30 cellular contexts compared by ENCODE assay signal in genomic region chr9:87874320-87874655, GRCh38. TPM values are rescaled to one million over a fixed set of nuclear protein-coding genes. Genes with fewer than 3 reads are reported as not detected.
A peak's percentile ranks its signal among the peaks of the same experiment; 100 is the strongest.
DNase-seq lines count a peak whose midpoint lies in the region; ATAC-seq, FAIRE-seq and TF ChIP-seq lines count a peak whose summit lies in the region.
"Had no signal": no experiment of that assay in that cellular context is flagged by ENCODE, and none has a peak within 500 bp of the region (broad histone marks: within the 10 kb centered on the region; RNA-seq: fewer than 3 reads in every experiment).

No MANE protein-coding gene starts in this region.

- no TSS peak for BruUV-seq in K562 (replicated peaks; lab: Mats Ljungman, UMichigan)

- H3K4me2 ChIP-seq in K562 (ENCODE audit: insufficient read depth, low read length) = no peak overlapping the region

- H3K4me3 ChIP-seq in K562 = no peak overlapping the region
- H3K4me3 ChIP-seq in muscle layer of colon (ENCODE audit: low read depth in 1 of 2, low read length in 2 of 2) = no peak overlapping the region
- no peak overlapping the region for H3K4me3 ChIP-seq in BE2C (ENCODE audit: low read depth, low read length)
- H3K4me3 ChIP-seq: skin epidermis, suprapubic skin, uterus had no signal

- POLR2A ChIA-PET in K562 (lab: Yijun Ruan, JAX) = no interaction called here

- no peaks in the 10 kb centered on the region for H3K36me3 Mint-ChIP-seq in activated CD8-positive, alpha-beta memory T cell treated with anti-CD3 and anti-CD28 coated beads, Interleukin-2, amount 10 ng/mL, durations not matched to agents 7 days and 5 days
- H3K36me3 Mint-ChIP-seq: stimulated activated naive B cell treated with anti-CD40 and anti-IgM and Interleukin-4, amounts not matched to agents 10 μg/mL and 1 μg/mL and 100 μg/mL, for 72 hours had no signal

- H3K4me1 ChIP-seq in K562 (replicated peaks in 1 of 2; ENCODE audit: control insufficient read depth in 2 of 2, insufficient read depth in 2 of 2, low read length in 2 of 2) = peaks cover 0 to 4% of the 10 kb centered on the region in 2 experiments; a peak in 3 of 5 replicates
- peaks cover 27% of the 10 kb centered on the region for H3K4me1 ChIP-seq in muscle layer of colon (ENCODE audit: insufficient read depth, low read length)
- H3K4me1 ChIP-seq in BE2C = peaks cover 7% of the 10 kb centered on the region
- H3K4me1 ChIP-seq: suprapubic skin, uterus had no signal

- H4K20me1 ChIP-seq in K562 (replicated peaks; ENCODE audit: control insufficient read depth, insufficient read depth, low read length) = no peaks in the 10 kb centered on the region

- H3K4me1 Mint-ChIP-seq in activated CD8-positive, alpha-beta memory T cell treated with anti-CD3 and anti-CD28 coated beads, Interleukin-2, amount 10 ng/mL, durations not matched to agents 7 days and 5 days = no peaks in the 10 kb centered on the region
- H3K4me1 Mint-ChIP-seq: activated CD4-positive, alpha-beta memory T cell treated with anti-CD3 and anti-CD28 coated beads, Interleukin-2, amount 10 ng/mL, durations not matched to agents 7 days and 5 days; stimulated activated naive B cell treated with anti-CD40 and anti-IgM and Interleukin-4, amounts not matched to agents 10 μg/mL and 1 μg/mL and 100 μg/mL, for 72 hours had no signal

- peaks cover 0 to 9% of the 10 kb centered on the region in 2 experiments; a peak in 3 of 5 replicates for H3K27me3 ChIP-seq in K562 (ENCODE audit: control insufficient read depth in 2 of 2, insufficient read depth in 2 of 2, low read length in 2 of 2)
- H3K27me3 ChIP-seq in muscle layer of colon (ENCODE audit: control insufficient read depth in 1 of 2, insufficient read depth in 2 of 2, low read length in 2 of 2) = no peaks in the 10 kb centered on the region
- no peaks in the 10 kb centered on the region for H3K27me3 ChIP-seq in BE2C
- H3K27me3 ChIP-seq: neutrophil, uterus had no signal

- H3K27ac ChIP-seq in K562 (ENCODE audit: extremely low read depth, low read depth, low read length) = no peak overlapping the region
- H3K27ac ChIP-seq in muscle layer of colon (ENCODE audit: low read depth, low read length) = peak overlapping the region; percentile 97
- H3K27ac ChIP-seq: neutrophil, skin epidermis, suprapubic skin, uterus had no signal

- H3K9me3 Mint-ChIP-seq in activated CD8-positive, alpha-beta memory T cell treated with anti-CD3 and anti-CD28 coated beads, Interleukin-2, amount 10 ng/mL, durations not matched to agents 7 days and 5 days (ENCODE audit: low read depth) = peaks cover 7% of the 10 kb centered on the region

- H3K9ac ChIP-seq in K562 (ENCODE audit: insufficient read depth in 1 of 2, low read depth in 2 of 2, low read length in 2 of 2) (no peak overlapping the region), muscle layer of colon (ENCODE audit: low read length) (no peak overlapping the region)

- no peak for TF ChIP-seq RAD21 in K562 (CRISPR knock-in tag; conservative IDR thresholded peaks at IDR 0.05 in 1 of 2, IDR thresholded peaks at IDR 0.05 in 1 of 2)

- FAIRE-seq in K562 (lab: Jason Lieb, UNC) = no peak

- WGBS in K562 (ENCODE audit: insufficient coverage, low coverage, missing lambda C conversion rate) = 4% methylated on average over 8 of the region's 8 CpGs

- no peak for TF ChIP-seq EP300 in K562 (IDR thresholded peaks at IDR 0.05; ENCODE audit: low read length)

- ATAC-seq in activated CD8-positive, alpha-beta memory T cell treated with anti-CD3 and anti-CD28 coated beads, Interleukin-2, amount 10 ng/mL, durations not matched to agents 7 days and 5 days = no peak
- ATAC-seq in K562 (no peak), HG02885 (IDR thresholded peaks at IDR 0.05; ENCODE audit: poor library complexity, unreplicated experiment) (no peak), GM21515 (IDR thresholded peaks at IDR 0.05; ENCODE audit: unreplicated experiment) (no peak)
- ATAC-seq: left ventricle myocardium superior; stimulated activated naive B cell treated with anti-CD40 and anti-IgM and Interleukin-4, amounts not matched to agents 10 μg/mL and 1 μg/mL and 100 μg/mL, for 72 hours had no signal

- CTCF ChIA-PET in activated CD8-positive, alpha-beta memory T cell treated with anti-CD3 and anti-CD28 coated beads, Interleukin-2, amount 10 ng/mL, durations not matched to agents 7 days and 5 days (lab: Charles Lee) = no interaction called here
- CTCF ChIA-PET in K562 (lab: Yijun Ruan, JAX; ENCODE audit: low intra/inter-chr PET ratio) = no interaction called here

- H3K36me3 ChIP-seq in K562 (ENCODE audit: control insufficient read depth, insufficient read depth, low read length) (no peaks in the 10 kb centered on the region), muscle layer of colon (ENCODE audit: insufficient read depth, low read length) (no peaks in the 10 kb centered on the region), BE2C (no peaks in the 10 kb centered on the region)
- H3K36me3 ChIP-seq: neutrophil, suprapubic skin, uterus had no signal

- no peaks in the 10 kb centered on the region for H3K79me2 ChIP-seq in K562 (ENCODE audit: control insufficient read depth, insufficient read depth, low read length)

- H2AFZ ChIP-seq in K562 (ENCODE audit: low read depth, low read length) = no peak overlapping the region

- TF ChIP-seq POLR2A in K562 (conservative IDR thresholded peaks at IDR 0.05) = no peak

- no peaks in the 10 kb centered on the region for H3K27me3 Mint-ChIP-seq in activated CD8-positive, alpha-beta memory T cell treated with anti-CD3 and anti-CD28 coated beads, Interleukin-2, amount 10 ng/mL, durations not matched to agents 7 days and 5 days

- DNase-seq in activated CD8-positive, alpha-beta memory T cell treated with anti-CD3 and anti-CD28 coated beads for 24 hours = peak; percentile 5
- DNase-seq in activated CD8-positive, alpha-beta memory T cell treated with anti-CD3 and anti-CD28 coated beads, Interleukin-2, amount 10 ng/mL, durations not matched to agents 7 days and 5 days = no peak
- no peak for DNase-seq in K562 (ENCODE audit: extremely low read depth in 1 of 4, low spot score in 3 of 4)
- DNase-seq in ureter (ENCODE audit: low spot score) = peak; percentile 32
- no peak for DNase-seq in BE2C
- DNase-seq: activated CD4-positive, alpha-beta memory T cell treated with anti-CD3 and anti-CD28 coated beads, Interleukin-2, amount 10 ng/mL, durations not matched to agents 7 days and 5 days; activated T-cell treated with anti-CD3 and anti-CD28 coated beads, Interleukin-2, amount 50 U/mL, for 1 hour; DMS79 treated with DMSO at 0.1 percent for 48 hours; effector memory CD4-positive, alpha-beta T cell; foreskin melanocyte; GOT3; hypothalamus; Karpas-422; left ventricle myocardium superior; NCI-H1930; NCI-H2227 treated with DMSO at 0.1 percent for 48 hours; NCI-H748 treated with DMSO at 0.1 percent for 48 hours; stimulated activated CD4-positive, alpha-beta T cell treated with anti-CD3 and anti-CD28 coated beads, Interleukin-4, amount 100 ng/mL, for 1 hour; stimulated activated naive B cell treated with anti-CD40 and anti-IgM and Interleukin-4, amounts not matched to agents 10 μg/mL and 1 μg/mL and 100 μg/mL, for 72 hours; uterus had no signal

- in situ Hi-C loops in K562 (cut with MboI) = no loop called here

- H3K9me1 ChIP-seq in K562 (ENCODE audit: control insufficient read depth, insufficient read depth, low read length) = no peaks in the 10 kb centered on the region

- no peaks in the 10 kb centered on the region for H3K9me3 ChIP-seq in K562 (replicated peaks; ENCODE audit: control insufficient read depth, insufficient read depth, low read depth, low read length)
- no peaks in the 10 kb centered on the region for H3K9me3 ChIP-seq in muscle layer of colon (ENCODE audit: low read length)
- H3K9me3 ChIP-seq in BE2C = no peaks in the 10 kb centered on the region
- H3K9me3 ChIP-seq: neutrophil, suprapubic skin, uterus had no signal

- intact Hi-C loops in K562 (cut with micrococcal nuclease) = no loop called here

- no peak overlapping the region for H3K4me3 Mint-ChIP-seq in activated CD8-positive, alpha-beta memory T cell treated with anti-CD3 and anti-CD28 coated beads, Interleukin-2, amount 10 ng/mL, durations not matched to agents 7 days and 5 days
- H3K4me3 Mint-ChIP-seq: activated CD4-positive, alpha-beta memory T cell treated with anti-CD3 and anti-CD28 coated beads, Interleukin-2, amount 10 ng/mL, durations not matched to agents 7 days and 5 days; stimulated activated naive B cell treated with anti-CD40 and anti-IgM and Interleukin-4, amounts not matched to agents 10 μg/mL and 1 μg/mL and 100 μg/mL, for 72 hours had no signal

- H3K27ac Mint-ChIP-seq in activated CD8-positive, alpha-beta memory T cell treated with anti-CD3 and anti-CD28 coated beads, Interleukin-2, amount 10 ng/mL, durations not matched to agents 7 days and 5 days = no peak overlapping the region
- H3K27ac Mint-ChIP-seq: activated CD4-positive, alpha-beta memory T cell treated with anti-CD3 and anti-CD28 coated beads, Interleukin-2, amount 10 ng/mL, durations not matched to agents 7 days and 5 days; stimulated activated naive B cell treated with anti-CD40 and anti-IgM and Interleukin-4, amounts not matched to agents 10 μg/mL and 1 μg/mL and 100 μg/mL, for 72 hours had no signal

- TF ChIP-seq CTCF in K562 (IDR thresholded peaks at IDR 0.05 in 2 of 3, conservative IDR thresholded peaks at IDR 0.05 in 1 of 3; ENCODE audit: insufficient read depth in 2 of 3, low read depth in 1 of 3, low read length in 3 of 3) (no peak), BE2C (IDR thresholded peaks at IDR 0.05; ENCODE audit: low read depth, low read length) (no peak)

RNA-seq across cellular contexts. Expression of gene SPATA31E1, which starts 8.4 kb away (rescaled TPM):
- not detected for total RNA-seq in activated CD8-positive, alpha-beta memory T cell treated with anti-CD3 and anti-CD28 coated beads, Interleukin-2, amount 10 ng/mL, durations not matched to agents 7 days and 5 days
- not detected in 2 replicates for total RNA-seq in K562 (2011; cell fraction: chromatin; rRNA removed; ENCODE audit: low replicate concordance)
- not detected in 2 replicates for total RNA-seq in K562 (2011; cell fraction: nucleolus; rRNA removed)
- not detected in 2 replicates for total RNA-seq in K562 (2011; cell fraction: nucleoplasm; rRNA removed)
- not detected in 2 replicates for total RNA-seq in K562 (2014; rRNA removed)
- not detected in 2 replicates for total RNA-seq in K562 (2014; rRNA removed; fragmentation: Illumina TruSeq; extraction: Trizol)
- not detected in 2 replicates for total RNA-seq in K562 (2015; rRNA removed; fragmentation: Illumina TruSeq; extraction: Trizol)
- total RNA-seq in K562 (2021) = not detected in 2 replicates
- not detected in 2 replicates for polyA plus RNA-seq in K562 (2011; rRNA removed)
- polyA plus RNA-seq in K562 (2011; cell fraction: cytosol; rRNA removed) = not detected in 2 replicates
- not detected in 2 replicates for polyA plus RNA-seq in K562 (2011; cell fraction: nucleus; rRNA removed)
- 0.03 TPM in 1 of 2 replicates, not detected in the other for polyA plus RNA-seq in K562 (2012)
- not detected in 2 replicates for polyA plus RNA-seq in K562 (2014; fragmentation: Illumina TruSeq; extraction: Trizol)
- not detected for polyA plus RNA-seq in K562 (2014; fragmentation: Nextera tagmentation; extraction: Ambion mirVana)
- not detected in 2 replicates for polyA plus RNA-seq in K562 (2014; rRNA removed)
- not detected in 2 replicates for polyA minus RNA-seq in K562 (2011; rRNA and poly(A)+ RNA removed)
- polyA minus RNA-seq in K562 (2011; cell fraction: cytosol; rRNA and poly(A)+ RNA removed) = not detected in 2 replicates
- not detected in 2 replicates for polyA minus RNA-seq in K562 (2011; cell fraction: nucleus; rRNA and poly(A)+ RNA removed)
- total RNA-seq in ureter = not detected
- not detected for polyA plus RNA-seq in BE2C (2012; ENCODE audit: insufficient read depth, insufficient read length, low read depth)
- total RNA-seq: activated CD4-positive, alpha-beta memory T cell treated with anti-CD3 and anti-CD28 coated beads, Interleukin-2, amount 10 ng/mL, durations not matched to agents 7 days and 5 days; left ventricle myocardium superior; mononuclear cell; pulmonary artery endothelial cell; suprapubic skin; uterus had no signal
- polyA plus RNA-seq: BJ, esophagus had no signal

RNA-seq across cellular contexts. Expression of gene SPATA31C1, which starts 43.5 kb away (rescaled TPM):
- total RNA-seq in activated CD8-positive, alpha-beta memory T cell treated with anti-CD3 and anti-CD28 coated beads, Interleukin-2, amount 10 ng/mL, durations not matched to agents 7 days and 5 days = not detected
- 0.12 and 0.14 TPM in 2 replicates for total RNA-seq in K562 (2011; cell fraction: chromatin; rRNA removed; ENCODE audit: low replicate concordance)
- under 0.01 TPM in 1 of 2 replicates, not detected in the other for total RNA-seq in K562 (2011; cell fraction: nucleolus; rRNA removed)
- total RNA-seq in K562 (2011; cell fraction: nucleoplasm; rRNA removed) = 0.15 TPM in 1 of 2 replicates, not detected in the other
- total RNA-seq in K562 (2014; rRNA removed) (0.04 TPM in 1 of 2 replicates, not detected in the other), K562 (2014; rRNA removed; fragmentation: Illumina TruSeq; extraction: Trizol) (0.04 TPM in 1 of 2 replicates, not detected in the other), K562 (2015; rRNA removed; fragmentation: Illumina TruSeq; extraction: Trizol) (not detected in 2 replicates), K562 (2021) (0.07 TPM in 1 of 2 replicates, not detected in the other), ureter (not detected)
- polyA plus RNA-seq in K562 (2011; rRNA removed) (0.04 TPM in 1 of 2 replicates, not detected in the other), K562 (2014; fragmentation: Illumina TruSeq; extraction: Trizol) (0.07 and 0.08 TPM in 2 replicates), K562 (2014; fragmentation: Nextera tagmentation; extraction: Ambion mirVana) (under 1 TPM; 0.03 to 0.15 TPM), K562 (2014; rRNA removed) (0.13 TPM in 1 of 2 replicates, not detected in the other)
- not detected in 2 replicates for polyA plus RNA-seq in K562 (2011; cell fraction: cytosol; rRNA removed)
- 0.06 and 0.07 TPM in 2 replicates for polyA plus RNA-seq in K562 (2011; cell fraction: nucleus; rRNA removed)
- polyA plus RNA-seq in K562 (2012) = 0.13 and 0.14 TPM in 2 replicates
- not detected in 2 replicates for polyA minus RNA-seq in K562 (2011; rRNA and poly(A)+ RNA removed)
- polyA minus RNA-seq in K562 (2011; cell fraction: cytosol; rRNA and poly(A)+ RNA removed) = not detected in 2 replicates
- under 0.01 TPM in 1 of 2 replicates, not detected in the other for polyA minus RNA-seq in K562 (2011; cell fraction: nucleus; rRNA and poly(A)+ RNA removed)
- not detected for polyA plus RNA-seq in BE2C (2012; ENCODE audit: insufficient read depth, insufficient read length, low read depth)
- total RNA-seq: activated CD4-positive, alpha-beta memory T cell treated with anti-CD3 and anti-CD28 coated beads, Interleukin-2, amount 10 ng/mL, durations not matched to agents 7 days and 5 days; left ventricle myocardium superior; mononuclear cell; pulmonary artery endothelial cell; suprapubic skin had no signal
- polyA plus RNA-seq: BJ, esophagus had no signal

Comparison
In these comparisons a context has a peak if more than half of its experiments do, and no peak if none do; other contexts are left out.
1. DNase-seq: peak in activated CD8-positive, alpha-beta memory T cell treated with anti-CD3 and anti-CD28 coated beads for 24 hours (single experiment) and ureter (single experiment); none in activated CD8-positive, alpha-beta memory T cell treated with anti-CD3 and anti-CD28 coated beads, Interleukin-2, amount 10 ng/mL, durations not matched to agents 7 days and 5 days (single experiment), K562 (0 of 4) and BE2C (single experiment).